26 cellular contexts compared by ENCODE assay signal in genomic region chr4:128848461-128848860, GRCh38. TPM values are rescaled to one million over a fixed set of nuclear protein-coding genes. Genes with fewer than 3 reads are reported as not detected.
A peak's percentile ranks its signal among the peaks of the same experiment; 100 is the strongest.
DNase-seq lines count a peak whose midpoint lies in the region; TF ChIP-seq lines count a peak whose summit lies in the region.
"Had no signal": no experiment of that assay in that cellular context is flagged by ENCODE, and none has a peak within 500 bp of the region (broad histone marks: within the 10 kb centered on the region; RNA-seq: fewer than 3 reads in every experiment).

No MANE protein-coding gene starts in this region.

- no TSS peak for BruUV-seq in Calu3 (replicated peaks; lab: Mats Ljungman, UMichigan)

- H3K4me1 ChIP-seq in BLaER1 treated with 17β-estradiol and CSF1 and Interleukin-3, amounts not matched to agents 10 nM and 100 nM: peaks cover 8 to 48% (median 29%) of the 10 kb centered on the region in 10 experiments
- H3K4me1 ChIP-seq in neutrophil (ENCODE audit: control insufficient read depth in 1 of 2, insufficient read depth in 1 of 2, low read depth in 1 of 2, low read length in 1 of 2): peaks cover 28% of the 10 kb centered on the region in 2 experiments
- H3K4me1 ChIP-seq: uterus had no signal

- H3K4me1 Mint-ChIP-seq in Calu3 (ENCODE audit: low read depth, unreplicated experiment) (peaks cover 11% of the 10 kb centered on the region), glutamatergic neuron (ENCODE audit: low read depth, unreplicated experiment) (no peaks in the 10 kb centered on the region)
- H3K4me1 Mint-ChIP-seq: stimulated activated memory B cell treated with anti-CD40 and anti-IgM and Interleukin-4, amounts not matched to agents 10 μg/mL and 1 μg/mL and 100 μg/mL, for 72 hours had no signal

- DNase-seq in Calu3 (no peak), astrocyte of the spinal cord (ENCODE audit: low read depth, low spot score) (peak; percentile 66), NCI-H345 treated with DMSO at 0.1 percent for 48 hours (lab: John Stamatoyannopoulos, UW; ENCODE audit: unreplicated experiment) (no peak), NCI-H1105 (lab: John Stamatoyannopoulos, UW) (no peak), glutamatergic neuron (no peak)
- DNase-seq: activated CD4-positive, alpha-beta T cell treated with anti-CD3 and anti-CD28 coated beads, Interleukin-2, amount 50 U/mL, for 4 hours; activated gamma-delta T cell treated with Interleukin-2 at 50 U/mL for 16 hours; activated T-cell treated with anti-CD3 and anti-CD28 coated beads for 4 hours; anterior cingulate cortex; central memory CD4-positive, alpha-beta T cell; EL; NCI-H1105 treated with DMSO at 0.1 percent for 48 hours; NCI-H2029 treated with DMSO at 0.1 percent for 48 hours; NCI-H446; occipital lobe; OCI-M1; stimulated activated CD4-positive, alpha-beta T cell treated with anti-CD3 and anti-CD28 coated beads, Interleukin-2, amount 100 ng/mL, for 24 hours; uterus had no signal

- H3K4me2 ChIP-seq in BLaER1 treated with 17β-estradiol and CSF1 and Interleukin-3, amounts not matched to agents 10 nM and 100 nM: no peak overlapping the region; a peak in 1 of 22 replicates

- in situ Hi-C loops in astrocyte of the spinal cord (cut with HindIII; ENCODE audit: low sequenced_read_pairs): no loop called here

- no peak overlapping the region; a peak in 1 of 22 replicates for H3K9ac ChIP-seq in BLaER1 treated with 17β-estradiol and CSF1 and Interleukin-3, amounts not matched to agents 10 nM and 100 nM

- peak overlapping the region in 7 of 11 experiments; percentile 60 to 83 (median 77); a peak in 11 of 22 replicates for H3K27ac ChIP-seq in BLaER1 treated with 17β-estradiol and CSF1 and Interleukin-3, amounts not matched to agents 10 nM and 100 nM
- H3K27ac ChIP-seq in neutrophil: peak overlapping the region; percentile 91
- H3K27ac ChIP-seq: skin epidermis, uterus, VCaP had no signal

- TF ChIP-seq CTCF in Calu3 (IDR thresholded peaks at IDR 0.05; ENCODE audit: unreplicated experiment) (no peak), astrocyte of the spinal cord (IDR thresholded peaks at IDR 0.05; ENCODE audit: low read depth, low read length) (no peak), neutrophil (IDR thresholded peaks at IDR 0.05) (no peak), glutamatergic neuron (IDR thresholded peaks at IDR 0.05; ENCODE audit: partially characterized antibody, unreplicated experiment) (no peak)

- peaks cover 79 to 100% (median 99%) of the 10 kb centered on the region in 11 experiments for H3K36me3 ChIP-seq in BLaER1 treated with 17β-estradiol and CSF1 and Interleukin-3, amounts not matched to agents 10 nM and 100 nM
- H3K36me3 ChIP-seq in neutrophil: peaks cover 38% of the 10 kb centered on the region
- H3K36me3 ChIP-seq: uterus had no signal

- no peaks in the 10 kb centered on the region for H3K9me3 ChIP-seq in BLaER1 treated with 17β-estradiol and CSF1 and Interleukin-3, amounts not matched to agents 10 nM and 100 nM (replicated peaks in 1 of 11)
- H3K9me3 ChIP-seq in neutrophil: no peaks in the 10 kb centered on the region
- H3K9me3 ChIP-seq: uterus had no signal

- H3K36me3 Mint-ChIP-seq in Calu3 (ENCODE audit: insufficient read depth, unreplicated experiment) (peaks cover 33% of the 10 kb centered on the region), glutamatergic neuron (ENCODE audit: unreplicated experiment) (peaks cover 5% of the 10 kb centered on the region)

- CTCF ChIA-PET in Calu3 (lab: Charles Lee): no interaction called here

- H3K27me3 Mint-ChIP-seq in Calu3 (ENCODE audit: unreplicated experiment): no peaks in the 10 kb centered on the region
- no peaks in the 10 kb centered on the region for H3K27me3 Mint-ChIP-seq in glutamatergic neuron (ENCODE audit: unreplicated experiment)
- H3K27me3 Mint-ChIP-seq: stimulated activated memory B cell treated with anti-CD40 and anti-IgM and Interleukin-4, amounts not matched to agents 10 μg/mL and 1 μg/mL and 100 μg/mL, for 72 hours had no signal

- H3K27me3 ChIP-seq in BLaER1 treated with 17β-estradiol and CSF1 and Interleukin-3, amounts not matched to agents 10 nM and 100 nM: no peaks in the 10 kb centered on the region
- H3K27me3 ChIP-seq in neutrophil: no peaks in the 10 kb centered on the region
- H3K27me3 ChIP-seq: uterus had no signal

- peaks cover 0 to 19% (median 0%) of the 10 kb centered on the region in 11 experiments; a peak in 3 of 22 replicates for H4K20me1 ChIP-seq in BLaER1 treated with 17β-estradiol and CSF1 and Interleukin-3, amounts not matched to agents 10 nM and 100 nM

- H3K27ac Mint-ChIP-seq in Calu3 (ENCODE audit: unreplicated experiment): peak overlapping the region; percentile 54
- no peak overlapping the region for H3K27ac Mint-ChIP-seq in glutamatergic neuron (ENCODE audit: unreplicated experiment)
- H3K27ac Mint-ChIP-seq: stimulated activated memory B cell treated with anti-CD40 and anti-IgM and Interleukin-4, amounts not matched to agents 10 μg/mL and 1 μg/mL and 100 μg/mL, for 72 hours had no signal

- no peak overlapping the region for H3K4me3 ChIP-seq in BLaER1 treated with 17β-estradiol and CSF1 and Interleukin-3, amounts not matched to agents 10 nM and 100 nM
- no peak overlapping the region for H3K4me3 ChIP-seq in astrocyte of the spinal cord (ENCODE audit: low read depth, low read length)
- no peak overlapping the region for H3K4me3 ChIP-seq in neutrophil (ENCODE audit: low read depth in 1 of 2, low read length in 1 of 2)
- H3K4me3 ChIP-seq: lung, skin epidermis, uterus had no signal

- H3K4me3 Mint-ChIP-seq in Calu3 (ENCODE audit: low read depth, unreplicated experiment) (no peak overlapping the region), glutamatergic neuron (ENCODE audit: unreplicated experiment) (no peak overlapping the region)
- H3K4me3 Mint-ChIP-seq: CD14-positive monocyte; stimulated activated memory B cell treated with anti-CD40 and anti-IgM and Interleukin-4, amounts not matched to agents 10 μg/mL and 1 μg/mL and 100 μg/mL, for 72 hours; T-helper 2 cell treated with Interferon-gamma antibody and Interleukin-4, amounts not matched to agents 5 μg/mL and 100 μg/mL, for 36 hours had no signal

- intact Hi-C loops in Calu3 (cut with micrococcal nuclease; ENCODE audit: unreplicated experiment): no loop called here

- H3K9me3 Mint-ChIP-seq in Calu3 (ENCODE audit: low read depth, unreplicated experiment) (no peaks in the 10 kb centered on the region), glutamatergic neuron (ENCODE audit: unreplicated experiment) (no peaks in the 10 kb centered on the region)
- H3K9me3 Mint-ChIP-seq: CD14-positive monocyte; stimulated activated memory B cell treated with anti-CD40 and anti-IgM and Interleukin-4, amounts not matched to agents 10 μg/mL and 1 μg/mL and 100 μg/mL, for 72 hours; T-helper 2 cell treated with Interferon-gamma antibody and Interleukin-4, amounts not matched to agents 5 μg/mL and 100 μg/mL, for 36 hours had no signal

RNA-seq across cellular contexts. Expression of gene JADE1, which starts 39.0 kb away (rescaled TPM):
- total RNA-seq in Calu3 (2022) (29.9 and 33.9 TPM in 2 replicates), glutamatergic neuron (ENCODE audit: unreplicated experiment) (9.1 TPM)
